ENCODE assay signal across 11 cellular contexts in the genomic region with DNA sequence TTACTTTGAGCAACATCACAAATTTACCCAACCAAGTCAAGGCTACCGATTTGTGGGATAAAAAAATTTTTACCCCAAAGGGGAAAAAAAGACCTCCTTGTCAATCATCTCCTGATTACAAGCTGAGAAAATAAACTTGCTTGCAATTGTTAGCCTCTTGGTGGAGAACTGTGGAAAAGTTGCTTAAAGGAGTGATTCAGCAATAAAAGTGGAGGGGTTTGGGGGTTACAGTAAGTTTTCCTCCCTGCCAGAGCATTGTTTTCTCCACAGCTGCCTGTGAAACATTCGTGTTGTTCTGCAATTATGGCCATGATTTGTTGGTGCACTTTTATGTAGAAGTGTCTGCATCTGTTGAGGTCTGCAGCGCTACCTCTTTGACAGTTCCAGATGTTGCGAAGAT.
"Had no signal": no experiment of that assay in that cellular context is flagged by ENCODE, and none has a peak within 500 bp of the region (broad histone marks: within the 10 kb centered on the region; RNA-seq: fewer than 3 reads in every experiment).

No MANE protein-coding gene starts in this region.

- H3K9me3 ChIP-seq: HAP-1 had no signal

- H3K4me3 ChIP-seq: GM23248, GM23338, HAP-1 had no signal

- H2AFZ ChIP-seq: GM23338 had no signal

- ATAC-seq: GM23338, HCT116 had no signal

- H3K36me3 ChIP-seq: HAP-1 had no signal

- H3K4me1 ChIP-seq: HAP-1 had no signal

- DNase-seq: GM23248, GOT3, H7, H9, HCEC 1CT, HFFc6 had no signal

- H3K27ac ChIP-seq: GM23248 had no signal

- FAIRE-seq: H1, H54 had no signal

- H3K4me2 ChIP-seq: GM23338 had no signal
